20 cellular contexts compared by ENCODE assay signal in the genomic region with DNA sequence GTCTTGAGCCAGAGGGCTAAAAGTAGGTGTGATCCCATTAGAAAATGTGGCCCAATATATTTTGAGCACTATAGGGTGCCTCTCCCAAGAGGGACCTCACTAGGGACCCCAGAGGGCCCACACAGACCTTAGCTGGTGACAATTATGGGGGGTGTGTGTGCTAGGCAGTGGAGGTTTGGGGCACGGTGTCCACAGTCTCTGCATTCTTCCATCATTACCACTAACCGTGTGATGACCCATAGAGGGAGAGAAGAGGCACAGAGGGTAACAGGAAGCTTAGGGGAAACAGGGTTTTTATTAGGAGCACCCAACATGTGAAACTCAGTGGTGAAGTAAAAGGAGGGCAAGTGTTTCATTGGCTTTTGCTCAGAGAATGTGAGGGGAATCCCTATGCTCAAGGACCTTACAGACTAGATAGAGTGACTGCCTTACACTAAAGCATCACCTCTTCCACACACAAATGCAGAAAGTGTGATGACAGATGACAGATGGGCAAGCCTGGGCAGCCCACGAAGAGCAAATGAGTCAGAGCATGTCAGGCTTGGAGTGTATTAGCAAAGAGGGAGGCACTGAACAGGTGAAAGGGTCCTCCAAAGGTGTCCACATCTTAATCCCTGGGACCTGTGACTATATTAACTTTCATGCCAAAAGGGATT. TPM values are rescaled to one million over a fixed set of nuclear protein-coding genes. Genes with fewer than 3 reads are reported as not detected.
DNase-seq lines count a peak whose midpoint lies in the region; ATAC-seq and TF ChIP-seq lines count a peak whose summit lies in the region.
"Had no signal": no experiment of that assay in that cellular context is flagged by ENCODE, and none has a peak within 500 bp of the region (broad histone marks: within the 10 kb centered on the region; RNA-seq: fewer than 3 reads in every experiment).

No MANE protein-coding gene starts in this region.

- TF ChIP-seq CTCF in GM13977 (IDR thresholded peaks at IDR 0.05; ENCODE audit: extremely low read depth, insufficient read depth, missing control alignments): no peak

- H3K4me3 ChIP-seq in effector memory CD4-positive, alpha-beta T cell (ENCODE audit: insufficient read depth, low read depth, low read length, poor library complexity, severe bottlenecking): no peak overlapping the region
- H3K4me3 ChIP-seq: right lobe of liver, SK-N-MC, upper lobe of left lung had no signal

- intact Hi-C loops in left colon (cut with DNase I, micrococcal nuclease): no loop called here

- DNase-seq in GM13977 (ENCODE audit: low spot score): peak; percentile 53
- DNase-seq in amniotic epithelial cell (ENCODE audit: low read depth): peak; percentile 33
- no peak for DNase-seq in COR-L47 (lab: John Stamatoyannopoulos, UW)
- no peak for DNase-seq in effector memory CD4-positive, alpha-beta T cell
- no peak for DNase-seq in left colon
- no peak for DNase-seq in iPS-NIHi7 (ENCODE audit: extremely low spot score)
- DNase-seq: activated effector memory CD4-positive, alpha-beta T cell treated with Interleukin-2 at 50 U/mL for 16 hours; caudate nucleus; islet precursor cell; KG1; naive B cell; right lobe of liver; upper lobe of left lung had no signal

- H3K36me3 ChIP-seq in effector memory CD4-positive, alpha-beta T cell (ENCODE audit: control insufficient read depth, insufficient read depth, low read length): no peaks in the 10 kb centered on the region
- H3K36me3 ChIP-seq: right lobe of liver, upper lobe of left lung had no signal

- H3K27me3 ChIP-seq in effector memory CD4-positive, alpha-beta T cell (replicated peaks; ENCODE audit: control insufficient read depth, insufficient read depth, low read length, poor library complexity, severe bottlenecking): no peaks in the 10 kb centered on the region
- H3K27me3 ChIP-seq: right lobe of liver, upper lobe of left lung had no signal

- no peaks in the 10 kb centered on the region for H3K9me3 ChIP-seq in effector memory CD4-positive, alpha-beta T cell (ENCODE audit: control insufficient read depth, low read length)
- H3K9me3 ChIP-seq: right lobe of liver, upper lobe of left lung had no signal

- peak; percentile 53 for ATAC-seq in GM19043 (IDR thresholded peaks at IDR 0.05; ENCODE audit: low read depth, unreplicated experiment)
- ATAC-seq in HG03439 (IDR thresholded peaks at IDR 0.05; ENCODE audit: unreplicated experiment): peak; percentile 84
- no peak for ATAC-seq in left colon
- ATAC-seq: right lobe of liver had no signal

- no peak overlapping the region for H3K27ac ChIP-seq in effector memory CD4-positive, alpha-beta T cell (ENCODE audit: insufficient read depth, low read length, poor library complexity, severe bottlenecking)
- H3K27ac ChIP-seq: right lobe of liver, SK-N-MC, upper lobe of left lung had no signal

- in situ Hi-C loops in GM13977 (cut with MboI; ENCODE audit: low pct_unique_long_range_greater_than_20kb, low sequenced_read_pairs, unreplicated experiment): no loop called here

- H3K4me1 ChIP-seq in effector memory CD4-positive, alpha-beta T cell (ENCODE audit: control insufficient read depth, insufficient read depth, low read length, poor library complexity, severe bottlenecking): no peaks in the 10 kb centered on the region
- H3K4me1 ChIP-seq: right lobe of liver, upper lobe of left lung had no signal

RNA-seq across cellular contexts. Expression of a gene that starts 2.5 kb away (rescaled TPM):
- not detected for total RNA-seq in left colon
- total RNA-seq: B cell, fibroblast of lung, G401, NCI-H460, right lobe of liver, upper lobe of left lung had no signal

RNA-seq across cellular contexts. Expression of a gene that starts 3.8 kb away (rescaled TPM):
- not detected for total RNA-seq in left colon
- total RNA-seq: B cell, fibroblast of lung, G401, NCI-H460, right lobe of liver had no signal

Comparison
In these comparisons a context has a peak if more than half of its experiments do, and no peak if none do; other contexts are left out.
1. DNase-seq: peak in GM13977 (single experiment) and amniotic epithelial cell (single experiment); none in COR-L47 (single experiment), effector memory CD4-positive, alpha-beta T cell (0 of 3), left colon (0 of 2) and iPS-NIHi7 (single experiment).